14 cellular contexts compared by ENCODE assay signal in the genomic region with DNA sequence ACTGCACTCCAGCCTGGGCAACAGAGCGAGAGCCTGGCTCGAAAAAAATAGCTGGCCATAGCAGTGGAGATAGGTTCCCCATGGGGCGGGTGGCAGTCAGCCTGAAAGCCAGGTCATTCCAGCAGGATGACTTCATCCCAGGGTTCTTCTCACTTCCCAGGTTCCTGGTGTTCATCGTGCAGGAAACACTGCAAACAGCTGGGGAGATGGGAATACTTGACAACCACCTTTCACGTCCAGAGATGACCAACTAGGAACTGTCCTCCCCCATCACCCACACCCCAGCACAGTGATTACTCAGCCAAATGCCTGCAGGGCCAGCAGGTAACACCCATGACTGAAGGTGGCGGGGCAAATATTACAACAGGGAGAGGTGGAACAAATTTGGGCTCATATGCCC. TPM values are rescaled to one million over a fixed set of nuclear protein-coding genes. Genes with fewer than 3 reads are reported as not detected.
DNase-seq lines count a peak whose midpoint lies in the region; ATAC-seq and TF ChIP-seq lines count a peak whose summit lies in the region.
"Had no signal": no experiment of that assay in that cellular context is flagged by ENCODE, and none has a peak within 500 bp of the region (broad histone marks: within the 10 kb centered on the region; RNA-seq: fewer than 3 reads in every experiment).

No MANE protein-coding gene starts in this region.

- TF ChIP-seq EP300 in transverse colon (IDR thresholded peaks at IDR 0.05; ENCODE audit: low read depth) (no peak), stomach (IDR thresholded peaks at IDR 0.05) (no peak)

- TF ChIP-seq CTCF in RWPE2 (IDR thresholded peaks at IDR 0.05; ENCODE audit: poor library complexity, severe bottlenecking) (no peak), transverse colon (IDR thresholded peaks at IDR 0.05) (no peak), stomach (IDR thresholded peaks at IDR 0.05) (no peak)

- TF ChIP-seq POLR2A in transverse colon (IDR thresholded peaks at IDR 0.05) (no peak), stomach (IDR thresholded peaks at IDR 0.05) (no peak)

- ATAC-seq in RWPE2 (ENCODE audit: low read depth): peak; percentile 77

- peaks cover 13% of the 10 kb centered on the region for H3K4me1 ChIP-seq in RWPE2 (ENCODE audit: insufficient read depth, poor library complexity, severe bottlenecking)
- peaks cover 5 to 48% (median 26%) of the 10 kb centered on the region in 4 donors for H3K4me1 ChIP-seq in transverse colon
- H3K4me1 ChIP-seq in stomach: peaks cover 0 to 31% (median 26%) of the 10 kb centered on the region in 4 donors

- 57% methylated on average over 6 of the region's 6 CpGs; no CpG with 5 or more reads in 1 of the 2 donors for WGBS in transverse colon (ENCODE audit: low coverage in 1 of 2), 2 donors
- 68 to 87% (median 77%) methylated on average over 6 of the region's 6 CpGs for WGBS in stomach, 5 donors

- H3K36me3 ChIP-seq in RWPE2 (ENCODE audit: low read depth) (no peaks in the 10 kb centered on the region), transverse colon (no peaks in the 10 kb centered on the region), stomach (no peaks in the 10 kb centered on the region)
- H3K36me3 ChIP-seq: brain microvascular endothelial cell, suprapubic skin had no signal

- intact Hi-C loops in transverse colon (cut with DNase I; ENCODE audit: low total_unique reads): no loop called here
- intact Hi-C loops in stomach (cut with DNase I; ENCODE audit: low total_unique reads): no loop called here

- H3K4me3 ChIP-seq in RWPE2 (ENCODE audit: severe bottlenecking): no peak overlapping the region
- H3K4me3 ChIP-seq in iPS-18c (ENCODE audit: insufficient read depth, low read depth, low read length): peak overlapping the region; percentile 89
- H3K4me3 ChIP-seq in transverse colon: peak overlapping the region in 1 of 4 donors; percentile 66
- H3K4me3 ChIP-seq in stomach: no peak overlapping the region

- H3K27ac ChIP-seq in RWPE2 (ENCODE audit: poor library complexity, severe bottlenecking) (peak overlapping the region; percentile 63), transverse colon (peak overlapping the region in 3 of 4 donors; percentile 23 to 93 (median 88)), stomach (peak overlapping the region in 1 of 5 donors; percentile 1)
- H3K27ac ChIP-seq: brain microvascular endothelial cell, suprapubic skin had no signal

- in situ Hi-C loops in transverse colon (cut with MboI; ENCODE audit: low pct_ligation_motif_present in 1 of 4, low pct_unique_long_range_greater_than_20kb in 1 of 4, low sequenced_read_pairs in 3 of 4): no loop called here

- H3K27me3 ChIP-seq in RWPE2 (ENCODE audit: insufficient read depth, poor library complexity, severe bottlenecking): no peaks in the 10 kb centered on the region
- H3K27me3 ChIP-seq in transverse colon: no peaks in the 10 kb centered on the region
- no peaks in the 10 kb centered on the region for H3K27me3 ChIP-seq in stomach
- H3K27me3 ChIP-seq: brain microvascular endothelial cell, suprapubic skin had no signal

- peak; percentile 9 for DNase-seq in DMS153 (lab: John Stamatoyannopoulos, UW)
- DNase-seq in DMS153 treated with DMSO at 0.1 percent for 48 hours (lab: John Stamatoyannopoulos, UW; ENCODE audit: unreplicated experiment): no peak
- peak; percentile 76 for DNase-seq in RWPE2 (ENCODE audit: low spot score)
- DNase-seq in transverse colon: peak; percentile 35
- no peak for DNase-seq in UCSD-AML1 (lab: John Stamatoyannopoulos, UW; ENCODE audit: unreplicated experiment)
- no peak for DNase-seq in NCI-H526 treated with DMSO at 0.1 percent for 48 hours (lab: John Stamatoyannopoulos, UW)
- no peak for DNase-seq in stomach
- DNase-seq: activated CD8-positive, alpha-beta memory T cell treated with anti-CD3 and anti-CD28 coated beads for 24 hours; brain microvascular endothelial cell; NCI-H1436 treated with DMSO at 0.1 percent for 48 hours; SHP77 treated with DMSO at 0.1 percent for 48 hours; stimulated activated CD4-positive, alpha-beta T cell treated with anti-CD3 and anti-CD28 coated beads, Interleukin-2, amount 100 ng/mL, for 48 hours had no signal

- H3K9me3 ChIP-seq in RWPE2 (ENCODE audit: severe bottlenecking) (no peaks in the 10 kb centered on the region), iPS-18c (ENCODE audit: control insufficient read depth, insufficient read depth, low read length) (no peaks in the 10 kb centered on the region), transverse colon (no peaks in the 10 kb centered on the region), stomach (no peaks in the 10 kb centered on the region)
- H3K9me3 ChIP-seq: suprapubic skin had no signal

RNA-seq across cellular contexts. Expression of gene VSIG10, which starts 1.7 kb away (rescaled TPM):
- total RNA-seq in transverse colon: 100 to 1,000 TPM; 122 to 207 (median 155) TPM
- 100 to 1,000 TPM in 2 of 5 donors, 10 to 100 TPM in 2, 1 to 10 TPM in 1; 9.3 to 300 (median 35.5) TPM for total RNA-seq in stomach
- 10 to 100 TPM in 2 of 3 donors, 1 to 10 TPM in 1; 8.3 to 16.8 (median 13.0) TPM for polyA plus RNA-seq in stomach

RNA-seq across cellular contexts. Expression of gene PEBP1, which starts 33.9 kb away (rescaled TPM):
- total RNA-seq in transverse colon: 100 to 1,000 TPM; 124 to 438 (median 279) TPM
- 100 to 1,000 TPM; 105 to 274 (median 165) TPM for total RNA-seq in stomach
- polyA plus RNA-seq in stomach: 100 to 1,000 TPM; 221 to 303 (median 223) TPM

RNA-seq across cellular contexts. Expression of gene WSB2, which starts 41.1 kb away (rescaled TPM):
- total RNA-seq in transverse colon (100 to 1,000 TPM; 110 to 193 (median 130) TPM), stomach (100 to 1,000 TPM in 3 of 5 donors, 10 to 100 TPM in 2; 58.9 to 110 (median 101) TPM)
- polyA plus RNA-seq in stomach: 10 to 100 TPM; 32.4 to 80.1 (median 79.7) TPM

Comparison
In these comparisons a context has a peak if more than half of its experiments do, and no peak if none do; other contexts are left out.
1. DNase-seq: peak in DMS153 (single experiment), RWPE2 (single experiment) and transverse colon (single experiment); none in DMS153 treated with DMSO at 0.1 percent for 48 hours (single experiment), UCSD-AML1 (single experiment), NCI-H526 treated with DMSO at 0.1 percent for 48 hours (single experiment) and stomach (single experiment).